In the genomic region with DNA sequence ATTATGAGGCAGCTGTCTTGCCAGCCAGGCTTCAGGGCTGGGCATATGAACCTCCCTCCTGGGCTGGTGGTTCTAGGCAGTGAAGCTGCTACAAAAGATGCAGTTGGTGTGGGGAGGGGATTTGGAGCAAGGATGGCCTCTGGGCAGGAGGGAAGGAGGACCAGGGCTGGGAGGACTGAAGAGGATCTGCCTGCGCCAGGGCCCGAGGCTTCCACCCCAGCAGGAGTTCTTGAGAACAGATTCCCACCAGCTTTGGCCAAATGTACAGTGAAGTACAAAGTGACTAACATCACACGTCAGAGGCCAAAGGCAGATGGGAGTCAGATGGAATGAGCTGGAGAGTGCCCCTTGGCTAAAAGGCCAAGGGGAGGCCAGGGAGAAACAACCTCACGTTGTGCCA, we compare ENCODE assay signal across 29 cellular contexts.
"Had no signal": no experiment of that assay in that cellular context is flagged by ENCODE, and none has a peak within 500 bp of the region (broad histone marks: within the 10 kb centered on the region; RNA-seq: fewer than 3 reads in every experiment).

No MANE protein-coding gene starts in this region.

- H3K27ac Mint-ChIP-seq: activated CD8-positive, alpha-beta T cell treated with anti-CD3 and anti-CD28 coated beads for 36 hours; activated naive CD8-positive, alpha-beta T cell treated with anti-CD3 and anti-CD28 coated beads for 36 hours; activated T-cell treated with anti-CD3 and anti-CD28 coated beads, Interleukin-2, amount 50 U/mL, for 72 hours; activated T-helper 17 cell treated with anti-CD3 and anti-CD28 coated beads, Interleukin-2, amount 50 U/mL, for 72 hours had no signal

- H3K4me3 Mint-ChIP-seq: activated CD8-positive, alpha-beta T cell treated with anti-CD3 and anti-CD28 coated beads for 36 hours; activated naive CD8-positive, alpha-beta T cell treated with anti-CD3 and anti-CD28 coated beads for 36 hours; activated T-cell treated with anti-CD3 and anti-CD28 coated beads, Interleukin-2, amount 50 U/mL, for 72 hours; activated T-helper 17 cell treated with anti-CD3 and anti-CD28 coated beads, Interleukin-2, amount 50 U/mL, for 72 hours had no signal

- H3K36me3 ChIP-seq: cardiac muscle cell, WERI-Rb-1 had no signal

- H3K27me3 Mint-ChIP-seq: activated naive CD8-positive, alpha-beta T cell treated with anti-CD3 and anti-CD28 coated beads for 36 hours had no signal

- H3K4me1 Mint-ChIP-seq: activated naive CD8-positive, alpha-beta T cell treated with anti-CD3 and anti-CD28 coated beads for 36 hours; activated T-helper 17 cell treated with anti-CD3 and anti-CD28 coated beads, Interleukin-2, amount 50 U/mL, for 72 hours had no signal

- H3K27ac ChIP-seq: cardiac muscle cell, WERI-Rb-1 had no signal

- DNase-seq: activated CD4-positive, alpha-beta T cell treated with anti-CD3 and anti-CD28 coated beads for 1 hour; activated CD4-positive, alpha-beta T cell treated with anti-CD3 and anti-CD28 coated beads for 48 hours; activated CD4-positive, alpha-beta T cell treated with anti-CD3 and anti-CD28 coated beads, Interleukin-2, amount 50 U/mL, for 4 hours; activated CD4-positive, CD25-positive, alpha-beta regulatory T cell; activated CD8-positive, alpha-beta T cell treated with anti-CD3 and anti-CD28 coated beads for 36 hours; activated effector memory CD4-positive, alpha-beta T cell treated with anti-CD3 and anti-CD28 coated beads, Interleukin-2, amount 50 U/mL, for 16 hours; activated naive CD4-positive, alpha-beta T cell; activated naive CD4-positive, alpha-beta T cell treated with anti-CD3 and anti-CD28 coated beads, Interleukin-2, amount 50 U/mL, for 16 hours; activated naive CD8-positive, alpha-beta T cell treated with anti-CD3 and anti-CD28 coated beads for 36 hours; activated T-cell treated with anti-CD3 and anti-CD28 coated beads, Interleukin-2, amount 50 U/mL, for 1 hour; activated T-cell treated with anti-CD3 and anti-CD28 coated beads, Interleukin-2, amount 50 U/mL, for 72 hours; amniotic stem cell; aorta; Karpas-422; NCI-H1105; NCI-H1417 treated with DMSO at 0.1 percent for 48 hours; NCI-H1930; NCI-H2081 treated with DMSO at 0.1 percent for 48 hours; NCI-H345; NCI-H510A treated with DMSO at 0.1 percent for 48 hours; NCI-H526 treated with DMSO at 0.1 percent for 48 hours; OCI-M1; Right ventricle myocardium superior; SW 1271; T1000; WERI-Rb-1 had no signal

- H3K4me3 ChIP-seq: cardiac muscle cell, K562 had no signal

- FAIRE-seq: K562 had no signal

- H3K9me3 Mint-ChIP-seq: activated CD8-positive, alpha-beta T cell treated with anti-CD3 and anti-CD28 coated beads for 36 hours; activated naive CD8-positive, alpha-beta T cell treated with anti-CD3 and anti-CD28 coated beads for 36 hours; activated T-cell treated with anti-CD3 and anti-CD28 coated beads, Interleukin-2, amount 50 U/mL, for 72 hours; activated T-helper 17 cell treated with anti-CD3 and anti-CD28 coated beads, Interleukin-2, amount 50 U/mL, for 72 hours had no signal

- H3K36me3 Mint-ChIP-seq: activated naive CD8-positive, alpha-beta T cell treated with anti-CD3 and anti-CD28 coated beads for 36 hours had no signal
